ENCODE assay signal across 17 cellular contexts in genomic region chr15:61410656-61411055, GRCh38.
DNase-seq lines count a peak whose midpoint lies in the region; ATAC-seq, FAIRE-seq and TF ChIP-seq lines count a peak whose summit lies in the region.
"Had no signal": no experiment of that assay in that cellular context is flagged by ENCODE, and none has a peak within 500 bp of the region (broad histone marks: within the 10 kb centered on the region; RNA-seq: fewer than 3 reads in every experiment).

No MANE protein-coding gene starts in this region.

- H3K4me3 ChIP-seq in A549, result no peak overlapping the region
- no peak overlapping the region for H3K4me3 ChIP-seq in mesendoderm (ENCODE audit: low read length)

- H3K4me1 ChIP-seq in A549, result no peaks in the 10 kb centered on the region
- H3K4me1 ChIP-seq in mesendoderm (ENCODE audit: control insufficient read depth, low read depth, low read length), result no peaks in the 10 kb centered on the region

- POLR2A ChIA-PET in A549 (lab: Yijun Ruan, JAX), result no interaction called here
- POLR2A ChIA-PET in RWPE1 (lab: Yijun Ruan, JAX; ENCODE audit: low non-redundant PET), result no interaction called here
- POLR2A ChIA-PET in activated CD4-positive, alpha-beta T cell treated with anti-CD3 and anti-CD28 coated beads, Interleukin-2, amount 10 ng/mL, durations not matched to agents 7 days and 5 days (lab: Charles Lee), result no interaction called here

- H3K4me3 Mint-ChIP-seq in type B pancreatic cell, result no peak overlapping the region
- no peak overlapping the region for H3K4me3 Mint-ChIP-seq in activated CD4-positive, alpha-beta T cell treated with anti-CD3 and anti-CD28 coated beads, Interleukin-2, amount 10 ng/mL, durations not matched to agents 7 days and 5 days
- H3K4me3 Mint-ChIP-seq: B cell; CD4-positive, alpha-beta T cell; H9 had no signal

- H3K4me1 Mint-ChIP-seq in type B pancreatic cell (ENCODE audit: unreplicated experiment), result no peaks in the 10 kb centered on the region
- no peaks in the 10 kb centered on the region for H3K4me1 Mint-ChIP-seq in activated CD4-positive, alpha-beta T cell treated with anti-CD3 and anti-CD28 coated beads, Interleukin-2, amount 10 ng/mL, durations not matched to agents 7 days and 5 days
- H3K4me1 Mint-ChIP-seq: B cell, H9 had no signal

- H3K79me2 ChIP-seq in mesendoderm (ENCODE audit: control insufficient read depth, insufficient read depth, low read length), result no peaks in the 10 kb centered on the region

- no peak overlapping the region for H3K27ac Mint-ChIP-seq in type B pancreatic cell
- H3K27ac Mint-ChIP-seq in activated CD4-positive, alpha-beta T cell treated with anti-CD3 and anti-CD28 coated beads, Interleukin-2, amount 10 ng/mL, durations not matched to agents 7 days and 5 days, result no peak overlapping the region
- H3K27ac Mint-ChIP-seq: B cell; CD4-positive, alpha-beta T cell; H9 had no signal

- H3K27me3 ChIP-seq in mesendoderm (ENCODE audit: insufficient read depth, low read length, poor library complexity), result no peaks in the 10 kb centered on the region

- TF ChIP-seq RAD21 in A549 (conservative IDR thresholded peaks at IDR 0.05 in 1 of 2, IDR thresholded peaks at IDR 0.05 in 1 of 2), result no peak

- H3K27me3 Mint-ChIP-seq in type B pancreatic cell, result peaks cover 7% of the 10 kb centered on the region
- peaks cover 13% of the 10 kb centered on the region for H3K27me3 Mint-ChIP-seq in activated CD4-positive, alpha-beta T cell treated with anti-CD3 and anti-CD28 coated beads, Interleukin-2, amount 10 ng/mL, durations not matched to agents 7 days and 5 days

- TF ChIP-seq POLR2A in A549 (IDR thresholded peaks at IDR 0.05; ENCODE audit: low read length), result no peak

- no peaks in the 10 kb centered on the region for H3K36me3 ChIP-seq in mesendoderm (ENCODE audit: control insufficient read depth, insufficient read depth, low read length)

- no peak for TF ChIP-seq EP300 in A549 (IDR thresholded peaks at IDR 0.05)

- TF ChIP-seq CTCF in A549 (IDR thresholded peaks at IDR 0.05), result no peak
- no peak for TF ChIP-seq CTCF in RWPE1 (conservative IDR thresholded peaks at IDR 0.05; ENCODE audit: low read depth)
- no peak for TF ChIP-seq CTCF in type B pancreatic cell (conservative IDR thresholded peaks at IDR 0.05)

- no peak overlapping the region for H2BK5ac ChIP-seq in mesendoderm (ENCODE audit: low read length)

- H3K27ac ChIP-seq in A549 (no peak overlapping the region), RWPE1 (no peak overlapping the region), mesendoderm (ENCODE audit: low read depth, low read length) (no peak overlapping the region)

- no peak overlapping the region for H3K4ac ChIP-seq in mesendoderm (ENCODE audit: low read depth, low read length)

- no peak overlapping the region for H4K8ac ChIP-seq in mesendoderm (ENCODE audit: low read depth, low read length)

- no peak overlapping the region for H3K18ac ChIP-seq in mesendoderm (ENCODE audit: low read length)

- ATAC-seq in A549 (no peak), HG03196 (IDR thresholded peaks at IDR 0.05; ENCODE audit: unreplicated experiment) (no peak)

- FAIRE-seq in A549 (lab: Jason Lieb, UNC), result peak; percentile 13
- FAIRE-seq: GM12892 had no signal

- CTCF ChIA-PET in A549 (lab: Yijun Ruan, JAX), result interaction anchor here (1.2 kb wide), 1 partner anchor 17 kb away, joined by 3 read pairs; no protein-coding TSS in a partner anchor
- CTCF ChIA-PET in RWPE1 (lab: Yijun Ruan, JAX), result no interaction called here
- CTCF ChIA-PET in activated CD4-positive, alpha-beta T cell treated with anti-CD3 and anti-CD28 coated beads, Interleukin-2, amount 10 ng/mL, durations not matched to agents 7 days and 5 days (lab: Charles Lee), result no interaction called here

- H3K9ac ChIP-seq in mesendoderm (ENCODE audit: low read length), result no peak overlapping the region

- H3K4me2 ChIP-seq in A549 (no peak overlapping the region), mesendoderm (ENCODE audit: low read length) (no peak overlapping the region)

- H3K79me1 ChIP-seq in mesendoderm (ENCODE audit: low read length), result no peaks in the 10 kb centered on the region

- H3K9me3 ChIP-seq in A549, result no peaks in the 10 kb centered on the region

- H3K9me3 Mint-ChIP-seq in type B pancreatic cell, result no peaks in the 10 kb centered on the region
- H3K9me3 Mint-ChIP-seq in activated CD4-positive, alpha-beta T cell treated with anti-CD3 and anti-CD28 coated beads, Interleukin-2, amount 10 ng/mL, durations not matched to agents 7 days and 5 days, result no peaks in the 10 kb centered on the region
- H3K9me3 Mint-ChIP-seq: CD4-positive, alpha-beta T cell had no signal

- H4K5ac ChIP-seq in mesendoderm (ENCODE audit: low read length), result no peak overlapping the region

- no peak overlapping the region for H3K56ac ChIP-seq in mesendoderm (ENCODE audit: low read length)

- 4% methylated on average over 2 of the region's 2 CpGs for WGBS in A549 (ENCODE audit: missing lambda C conversion rate)
- no CpG with 5 or more reads among the region's 2 CpGs for WGBS in mesendoderm (ENCODE audit: extremely low coverage, insufficient coverage, low lambda C conversion rate)

- H2AK5ac ChIP-seq in mesendoderm (ENCODE audit: low read length), result no peak overlapping the region

- H3K23ac ChIP-seq in mesendoderm (ENCODE audit: low read length), result no peak overlapping the region

- DNase-seq in A549 (ENCODE audit: low read depth in 1 of 2, low spot score in 1 of 2), result no peak
- peak; percentile 2 for DNase-seq in HCEC 1CT
- peak; percentile 9 for DNase-seq in RWPE1 (ENCODE audit: low spot score)
- DNase-seq in mesendoderm, result peak; percentile 21
- DNase-seq in type B pancreatic cell (ENCODE audit: extremely low spot score, unreplicated experiment), result no peak
- DNase-seq in activated CD4-positive, alpha-beta T cell treated with anti-CD3 and anti-CD28 coated beads, Interleukin-2, amount 10 ng/mL, durations not matched to agents 7 days and 5 days, result no peak
- DNase-seq in SKM-1 (lab: John Stamatoyannopoulos, UW; ENCODE audit: unreplicated experiment), result no peak
- DNase-seq: C1 segment of cervical spinal cord; CD4-positive, alpha-beta T cell; DMS79; EL; GDM1; GOT3; H9 had no signal

- no peak overlapping the region for H2BK120ac ChIP-seq in mesendoderm (ENCODE audit: low read depth, low read length)

- no peaks in the 10 kb centered on the region for H3K36me3 Mint-ChIP-seq in type B pancreatic cell
- no peaks in the 10 kb centered on the region for H3K36me3 Mint-ChIP-seq in activated CD4-positive, alpha-beta T cell treated with anti-CD3 and anti-CD28 coated beads, Interleukin-2, amount 10 ng/mL, durations not matched to agents 7 days and 5 days (ENCODE audit: low read depth)

- no peak overlapping the region for H2BK15ac ChIP-seq in mesendoderm (replicated peaks; ENCODE audit: low read depth)

TF ChIP-seq in A549, 52 proteins besides CTCF, POLR2A, EP300 and RAD21:
- TF ChIP-seq MAZ (IDR thresholded peaks at IDR 0.05; ENCODE audit: borderline replicate concordance, low read depth, low read length) (no peak), FOSL2 (IDR thresholded peaks at IDR 0.05) (no peak), FOSL2 (CRISPR knock-in tag; IDR thresholded peaks at IDR 0.05) (no peak), PBX3 (IDR thresholded peaks at IDR 0.05) (no peak), SMC3 (IDR thresholded peaks at IDR 0.05) (no peak), HMGXB4 (CRISPR knock-in tag; IDR thresholded peaks at IDR 0.05; ENCODE audit: borderline replicate concordance) (no peak), ESRRA (IDR thresholded peaks at IDR 0.05; ENCODE audit: borderline replicate concordance, low read length) (no peak), HOXB13 (CRISPR knock-in tag; IDR thresholded peaks at IDR 0.05; ENCODE audit: low read depth) (no peak), BCL3 (IDR thresholded peaks at IDR 0.05) (no peak), PHF8 (IDR thresholded peaks at IDR 0.05; ENCODE audit: borderline replicate concordance, low read depth) (no peak), CEBPB (IDR thresholded peaks at IDR 0.05) (no peak)

Comparison
In these comparisons a context has a peak if more than half of its experiments do, and no peak if none do; other contexts are left out.
1. DNase-seq: peak in HCEC 1CT (single experiment), RWPE1 (single experiment) and mesendoderm (single experiment); none in A549 (0 of 2), type B pancreatic cell (single experiment), activated CD4-positive, alpha-beta T cell treated with anti-CD3 and anti-CD28 coated beads, Interleukin-2, amount 10 ng/mL, durations not matched to agents 7 days and 5 days (single experiment) and SKM-1 (single experiment).